ENCODE assay signal across 8 cellular contexts in the genomic region with DNA sequence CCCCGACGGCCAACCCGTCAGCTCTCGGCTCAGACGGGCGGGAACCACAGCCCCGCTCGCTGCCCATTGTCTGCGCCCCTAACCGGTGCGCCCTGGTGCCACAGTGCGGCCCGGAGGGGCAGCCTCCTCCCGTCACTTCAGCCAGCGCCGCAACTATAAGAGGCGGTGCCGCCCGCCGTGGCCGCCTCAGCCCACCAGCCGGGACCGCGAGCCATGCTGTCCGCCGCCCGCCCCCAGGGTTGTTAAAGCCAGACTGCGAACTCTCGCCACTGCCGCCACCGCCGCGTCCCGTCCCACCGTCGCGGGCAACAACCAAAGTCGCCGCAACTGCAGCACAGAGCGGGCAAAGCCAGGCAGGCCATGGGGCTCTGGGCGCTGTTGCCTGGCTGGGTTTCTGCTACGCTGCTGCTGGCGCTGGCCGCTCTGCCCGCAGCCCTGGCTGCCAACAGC. TPM values are rescaled to one million over a fixed set of nuclear protein-coding genes. Genes with fewer than 3 reads are reported as not detected.
DNase-seq lines count a peak whose midpoint lies in the region; ATAC-seq, FAIRE-seq and TF ChIP-seq lines count a peak whose summit lies in the region.

A gene (plus strand): TSS at position 32 of the 450 bp plus-strand sequence. CDS start 329 bp downstream, at position 361.

- H3K27ac ChIP-seq in A549 (peak within 1 kb of the TSS in 1 of 2 experiments; percentile 31; a peak in 1 of 6 replicates), mesendoderm (ENCODE audit: low read depth, low read length) (no peak within 1 kb of the TSS)

- no peak within 1 kb of the TSS for H2AK5ac ChIP-seq in mesendoderm (ENCODE audit: low read length)

- H3K4me1 ChIP-seq in A549 (peaks cover 16% of the 10 kb centered on the region; the same call in 2 of the 3 replicates), mesendoderm (ENCODE audit: control insufficient read depth, low read depth, low read length) (no peaks in the 10 kb centered on the region)

- DNase-seq in A549 (ENCODE audit: low read depth in 1 of 2, low spot score in 1 of 2) (no peak), mesendoderm (no peak), SHP77 treated with DMSO at 0.1 percent for 48 hours (lab: John Stamatoyannopoulos, UW) (no peak), NCI-H2029 (lab: John Stamatoyannopoulos, UW) (no peak), T-helper 9 cell (no peak)
- DNase-seq in activated naive CD4-positive, alpha-beta T cell treated with anti-CD3 and anti-CD28 coated beads, Interleukin-2, amount 10 ng/mL, durations not matched to agents 7 days and 5 days = no peak

- H3K4me3 ChIP-seq in A549 = peak within 1 kb of the TSS; percentile 42; the same call in 2 of the 3 replicates
- no peak within 1 kb of the TSS for H3K4me3 ChIP-seq in mesendoderm (ENCODE audit: low read length)

- no peak for TF ChIP-seq EP300 in A549 (IDR thresholded peaks at IDR 0.05)

- H2BK5ac ChIP-seq in mesendoderm (ENCODE audit: low read length) = no peak within 1 kb of the TSS

- peak; percentile 27 for TF ChIP-seq CTCF in A549 (IDR thresholded peaks at IDR 0.05)

- no peaks in the 10 kb centered on the region for H3K9me3 ChIP-seq in A549

- H3K27ac Mint-ChIP-seq in activated naive CD4-positive, alpha-beta T cell treated with anti-CD3 and anti-CD28 coated beads, Interleukin-2, amount 10 ng/mL, durations not matched to agents 7 days and 5 days = no peak within 1 kb of the TSS

- peak within 1 kb of the TSS; percentile 40 for H3K9ac ChIP-seq in mesendoderm (ENCODE audit: low read length)

- no peak within 1 kb of the TSS for H2BK15ac ChIP-seq in mesendoderm (replicated peaks; ENCODE audit: low read depth)

- no peak within 1 kb of the TSS for H3K23ac ChIP-seq in mesendoderm (ENCODE audit: low read length)

- peaks cover 52% of the 10 kb centered on the region for H3K4me1 Mint-ChIP-seq in activated naive CD4-positive, alpha-beta T cell treated with anti-CD3 and anti-CD28 coated beads, Interleukin-2, amount 10 ng/mL, durations not matched to agents 7 days and 5 days

- FAIRE-seq in A549 (lab: Jason Lieb, UNC) = no peak

- H3K79me2 ChIP-seq in mesendoderm (ENCODE audit: control insufficient read depth, insufficient read depth, low read length) = no peaks in the 10 kb centered on the region

- H3K36me3 ChIP-seq in mesendoderm (ENCODE audit: control insufficient read depth, insufficient read depth, low read length) = no peaks in the 10 kb centered on the region

- H3K18ac ChIP-seq in mesendoderm (ENCODE audit: low read length) = no peak within 1 kb of the TSS

- POLR2A ChIA-PET in A549 (lab: Yijun Ruan, JAX) = no interaction called here

- no peak for TF ChIP-seq RAD21 in A549 (conservative IDR thresholded peaks at IDR 0.05 in 1 of 2, IDR thresholded peaks at IDR 0.05 in 1 of 2)

- H3K4me2 ChIP-seq in A549 (peak within 1 kb of the TSS; percentile 96), mesendoderm (ENCODE audit: low read length) (peak within 1 kb of the TSS; percentile 40)

- peaks cover 100% of the 10 kb centered on the region for H3K27me3 Mint-ChIP-seq in activated naive CD4-positive, alpha-beta T cell treated with anti-CD3 and anti-CD28 coated beads, Interleukin-2, amount 10 ng/mL, durations not matched to agents 7 days and 5 days

- TF ChIP-seq POLR2A in A549 (IDR thresholded peaks at IDR 0.05; ENCODE audit: low read length) = no peak

- no peaks in the 10 kb centered on the region for H3K79me1 ChIP-seq in mesendoderm (ENCODE audit: low read length)

- H3K4me3 Mint-ChIP-seq in activated naive CD4-positive, alpha-beta T cell treated with anti-CD3 and anti-CD28 coated beads, Interleukin-2, amount 10 ng/mL, durations not matched to agents 7 days and 5 days = peak within 1 kb of the TSS; percentile 69

- WGBS in A549 (ENCODE audit: missing lambda C conversion rate) = 4% methylated on average over 22 of the region's 45 CpGs
- no CpG with 5 or more reads among the region's 45 CpGs for WGBS in mesendoderm (ENCODE audit: extremely low coverage, insufficient coverage, low lambda C conversion rate)

- H4K8ac ChIP-seq in mesendoderm (ENCODE audit: low read depth, low read length) = no peak within 1 kb of the TSS

- H3K27me3 ChIP-seq in mesendoderm (ENCODE audit: insufficient read depth, low read length, poor library complexity) = peaks cover 77% of the 10 kb centered on the region

- H3K4ac ChIP-seq in mesendoderm (ENCODE audit: low read depth, low read length) = no peak within 1 kb of the TSS

- peak; percentile 6 to 56; a peak in 4 of 6 replicates for ATAC-seq in A549
- ATAC-seq in GM21717 (IDR thresholded peaks at IDR 0.05; ENCODE audit: unreplicated experiment) = peak; percentile 9
- ATAC-seq in HG02678 (IDR thresholded peaks at IDR 0.05; ENCODE audit: unreplicated experiment) = no peak

- CTCF ChIA-PET in A549 (lab: Yijun Ruan, JAX) = interaction anchor here (0.6 to 77.5 kb wide), 21 partner anchors 2 to 802 kb away, joined by 3 to 2584 read pairs (median 5); a partner anchor contains a TSS
- CTCF ChIA-PET in activated naive CD4-positive, alpha-beta T cell treated with anti-CD3 and anti-CD28 coated beads, Interleukin-2, amount 10 ng/mL, durations not matched to agents 7 days and 5 days (lab: Charles Lee) = interaction anchor here (0.9 to 9.5 kb wide), 15 partner anchors 9 to 179 kb away, joined by 3 to 121 read pairs (median 4); a partner anchor contains a TSS

- peaks cover 11% of the 10 kb centered on the region for H3K36me3 Mint-ChIP-seq in activated naive CD4-positive, alpha-beta T cell treated with anti-CD3 and anti-CD28 coated beads, Interleukin-2, amount 10 ng/mL, durations not matched to agents 7 days and 5 days

- no peaks in the 10 kb centered on the region for H3K9me3 Mint-ChIP-seq in activated naive CD4-positive, alpha-beta T cell treated with anti-CD3 and anti-CD28 coated beads, Interleukin-2, amount 10 ng/mL, durations not matched to agents 7 days and 5 days

- no peak within 1 kb of the TSS for H4K5ac ChIP-seq in mesendoderm (ENCODE audit: low read length)

- H2BK120ac ChIP-seq in mesendoderm (ENCODE audit: low read depth, low read length) = no peak within 1 kb of the TSS

- H3K56ac ChIP-seq in mesendoderm (ENCODE audit: low read length) = peak within 1 kb of the TSS; percentile 64

TF ChIP-seq in A549, 52 proteins besides CTCF, POLR2A, EP300 and RAD21:
- TF ChIP-seq JUN (IDR thresholded peaks at IDR 0.05) = peak in 1 of 2 experiments; percentile 39; a peak in 1 of 5 replicates
- TF ChIP-seq, protein P1, sequence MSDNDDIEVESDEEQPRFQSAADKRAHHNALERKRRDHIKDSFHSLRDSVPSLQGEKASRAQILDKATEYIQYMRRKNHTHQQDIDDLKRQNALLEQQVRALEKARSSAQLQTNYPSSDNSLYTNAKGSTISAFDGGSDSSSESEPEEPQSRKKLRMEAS (IDR thresholded peaks at IDR 0.05) = no peak

RNA-seq across cellular contexts. Expression of the gene that starts here (rescaled TPM):
- polyA plus RNA-seq in A549 (2011; rRNA removed) = not detected in 2 replicates
- 0.03 TPM in 1 of 2 replicates, not detected in the other for polyA plus RNA-seq in A549 (2012; cell fraction: cytosol; rRNA removed)
- 0.06 TPM in 1 of 2 replicates, not detected in the other for polyA plus RNA-seq in A549 (2012; cell fraction: nucleus; rRNA removed)
- polyA plus RNA-seq in A549 (2017; fragmentation: RNase III; extraction: RNeasy Plus Mini Kit Qiagen cat#74134 plus additional on column Dnase treatment) = not detected in 3 replicates
- not detected in 2 replicates for polyA minus RNA-seq in A549 (2011; rRNA and poly(A)+ RNA removed)
- polyA plus RNA-seq in mesendoderm (2013, experiment 1 of 2) = not detected
- not detected for polyA plus RNA-seq in mesendoderm (2013, experiment 2 of 2)

Comparison
In these comparisons a context has a peak if more than half of its experiments do, and no peak if none do; other contexts are left out.
1. Peak in ATAC-seq, H3K4me3 ChIP-seq and H3K4me2 ChIP-seq in A549; RNA of the gene not detected or under 1 TPM.